1 cellular context compared by ENCODE assay signal in the genomic region with DNA sequence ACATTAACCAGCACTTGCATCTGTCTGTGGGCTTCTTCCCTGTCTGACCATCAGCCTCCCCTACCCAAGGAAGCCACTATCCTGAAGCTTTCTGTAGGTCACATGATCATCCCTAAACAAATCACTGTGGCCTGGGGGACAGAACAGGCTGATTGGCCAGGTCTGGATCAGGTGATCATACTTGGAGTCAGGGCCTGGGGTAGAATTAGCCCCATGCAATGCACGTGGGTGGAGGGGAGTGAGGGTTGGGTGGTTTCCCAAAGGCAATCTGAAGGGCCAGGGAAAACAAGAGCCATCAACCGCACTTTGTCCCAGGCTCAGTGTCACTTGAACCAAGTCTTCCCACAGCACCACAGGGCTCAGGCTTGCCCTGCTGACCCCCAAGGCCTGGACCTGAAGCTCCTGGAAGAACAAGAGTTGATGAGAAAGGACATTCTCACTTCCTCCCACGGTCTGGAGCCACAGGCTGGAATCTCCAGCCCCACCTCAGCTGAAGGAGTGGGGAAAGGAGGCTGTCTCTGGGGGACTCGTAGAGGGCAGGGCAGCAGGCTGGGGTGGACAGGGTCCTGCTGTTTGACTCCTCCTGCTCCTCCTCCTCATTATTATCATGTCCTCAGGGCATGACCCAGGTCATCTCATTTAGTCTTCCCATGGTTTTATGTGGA.
TF ChIP-seq lines count a peak whose summit lies in the region.

No MANE protein-coding gene starts in this region.

TF ChIP-seq in WTC11, 78 proteins besides CTCF, POLR2A, EP300 and RAD21 (continued from another document):
- TF ChIP-seq, protein P1, sequence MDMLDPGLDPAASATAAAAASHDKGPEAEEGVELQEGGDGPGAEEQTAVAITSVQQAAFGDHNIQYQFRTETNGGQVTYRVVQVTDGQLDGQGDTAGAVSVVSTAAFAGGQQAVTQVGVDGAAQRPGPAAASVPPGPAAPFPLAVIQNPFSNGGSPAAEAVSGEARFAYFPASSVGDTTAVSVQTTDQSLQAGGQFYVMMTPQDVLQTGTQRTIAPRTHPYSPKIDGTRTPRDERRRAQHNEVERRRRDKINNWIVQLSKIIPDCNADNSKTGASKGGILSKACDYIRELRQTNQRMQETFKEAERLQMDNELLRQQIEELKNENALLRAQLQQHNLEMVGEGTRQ (CRISPR knock-in tag; IDR thresholded peaks at IDR 0.05): peak; percentile 77
- TF ChIP-seq, protein P2, sequence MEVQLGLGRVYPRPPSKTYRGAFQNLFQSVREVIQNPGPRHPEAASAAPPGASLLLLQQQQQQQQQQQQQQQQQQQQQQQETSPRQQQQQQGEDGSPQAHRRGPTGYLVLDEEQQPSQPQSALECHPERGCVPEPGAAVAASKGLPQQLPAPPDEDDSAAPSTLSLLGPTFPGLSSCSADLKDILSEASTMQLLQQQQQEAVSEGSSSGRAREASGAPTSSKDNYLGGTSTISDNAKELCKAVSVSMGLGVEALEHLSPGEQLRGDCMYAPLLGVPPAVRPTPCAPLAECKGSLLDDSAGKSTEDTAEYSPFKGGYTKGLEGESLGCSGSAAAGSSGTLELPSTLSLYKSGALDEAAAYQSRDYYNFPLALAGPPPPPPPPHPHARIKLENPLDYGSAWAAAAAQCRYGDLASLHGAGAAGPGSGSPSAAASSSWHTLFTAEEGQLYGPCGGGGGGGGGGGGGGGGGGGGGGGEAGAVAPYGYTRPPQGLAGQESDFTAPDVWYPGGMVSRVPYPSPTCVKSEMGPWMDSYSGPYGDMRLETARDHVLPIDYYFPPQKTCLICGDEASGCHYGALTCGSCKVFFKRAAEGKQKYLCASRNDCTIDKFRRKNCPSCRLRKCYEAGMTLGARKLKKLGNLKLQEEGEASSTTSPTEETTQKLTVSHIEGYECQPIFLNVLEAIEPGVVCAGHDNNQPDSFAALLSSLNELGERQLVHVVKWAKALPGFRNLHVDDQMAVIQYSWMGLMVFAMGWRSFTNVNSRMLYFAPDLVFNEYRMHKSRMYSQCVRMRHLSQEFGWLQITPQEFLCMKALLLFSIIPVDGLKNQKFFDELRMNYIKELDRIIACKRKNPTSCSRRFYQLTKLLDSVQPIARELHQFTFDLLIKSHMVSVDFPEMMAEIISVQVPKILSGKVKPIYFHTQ (CRISPR knock-in tag; IDR thresholded peaks at IDR 0.05): no peak
- TF ChIP-seq FOXK1 (CRISPR knock-in tag; IDR thresholded peaks at IDR 0.05) (no peak), FOXJ3 (CRISPR knock-in tag; IDR thresholded peaks at IDR 0.05; ENCODE audit: borderline replicate concordance) (no peak), SOX15 (CRISPR knock-in tag; IDR thresholded peaks at IDR 0.05) (no peak), ZNF671 (CRISPR knock-in tag; IDR thresholded peaks at IDR 0.05) (no peak), NFE2L1 (CRISPR knock-in tag; IDR thresholded peaks at IDR 0.05) (no peak), MYBL2 (CRISPR knock-in tag; IDR thresholded peaks at IDR 0.05) (no peak), NFYB (CRISPR knock-in tag; conservative IDR thresholded peaks at IDR 0.05; ENCODE audit: low read depth) (peak; percentile 66), ZNF396 (CRISPR knock-in tag; IDR thresholded peaks at IDR 0.05; ENCODE audit: borderline replicate concordance) (no peak), FOXP1 (CRISPR knock-in tag; IDR thresholded peaks at IDR 0.05; ENCODE audit: borderline replicate concordance) (no peak)
- TF ChIP-seq, protein P3, sequence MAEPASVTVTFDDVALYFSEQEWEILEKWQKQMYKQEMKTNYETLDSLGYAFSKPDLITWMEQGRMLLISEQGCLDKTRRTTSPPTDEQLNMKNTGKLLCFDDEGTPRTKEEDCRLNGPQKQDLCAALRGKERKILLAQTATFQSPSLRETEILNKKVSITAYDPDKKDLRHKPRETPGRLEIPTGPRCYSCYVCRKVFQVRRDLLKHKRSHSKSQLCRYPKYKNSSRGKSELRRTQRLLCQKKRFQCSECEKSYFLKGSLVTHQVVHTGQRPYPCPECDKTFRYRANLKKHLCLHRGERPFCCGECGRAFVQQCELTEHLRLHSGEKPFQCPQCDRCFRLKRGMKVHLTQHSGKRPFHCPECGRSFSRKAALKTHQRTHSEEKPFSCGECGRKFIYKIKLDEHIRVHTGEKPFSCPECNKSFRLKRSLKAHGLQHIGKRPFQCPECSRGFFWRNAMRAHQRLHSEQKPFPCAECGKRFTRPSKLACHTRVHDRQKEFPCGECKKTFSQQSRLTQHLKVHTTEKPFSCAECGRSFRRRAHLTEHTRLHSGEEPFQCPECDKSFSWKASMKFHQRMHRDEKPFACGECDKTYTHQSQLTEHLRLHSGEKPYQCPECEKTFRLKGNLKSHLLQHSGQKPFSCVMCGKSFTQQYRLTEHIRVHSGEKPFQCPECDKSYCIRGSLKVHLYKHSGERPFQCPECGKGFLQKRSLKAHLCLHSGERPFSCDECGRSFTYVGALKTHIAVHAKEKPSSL (CRISPR knock-in tag; conservative IDR thresholded peaks at IDR 0.05): no peak
- TF ChIP-seq, protein P4, sequence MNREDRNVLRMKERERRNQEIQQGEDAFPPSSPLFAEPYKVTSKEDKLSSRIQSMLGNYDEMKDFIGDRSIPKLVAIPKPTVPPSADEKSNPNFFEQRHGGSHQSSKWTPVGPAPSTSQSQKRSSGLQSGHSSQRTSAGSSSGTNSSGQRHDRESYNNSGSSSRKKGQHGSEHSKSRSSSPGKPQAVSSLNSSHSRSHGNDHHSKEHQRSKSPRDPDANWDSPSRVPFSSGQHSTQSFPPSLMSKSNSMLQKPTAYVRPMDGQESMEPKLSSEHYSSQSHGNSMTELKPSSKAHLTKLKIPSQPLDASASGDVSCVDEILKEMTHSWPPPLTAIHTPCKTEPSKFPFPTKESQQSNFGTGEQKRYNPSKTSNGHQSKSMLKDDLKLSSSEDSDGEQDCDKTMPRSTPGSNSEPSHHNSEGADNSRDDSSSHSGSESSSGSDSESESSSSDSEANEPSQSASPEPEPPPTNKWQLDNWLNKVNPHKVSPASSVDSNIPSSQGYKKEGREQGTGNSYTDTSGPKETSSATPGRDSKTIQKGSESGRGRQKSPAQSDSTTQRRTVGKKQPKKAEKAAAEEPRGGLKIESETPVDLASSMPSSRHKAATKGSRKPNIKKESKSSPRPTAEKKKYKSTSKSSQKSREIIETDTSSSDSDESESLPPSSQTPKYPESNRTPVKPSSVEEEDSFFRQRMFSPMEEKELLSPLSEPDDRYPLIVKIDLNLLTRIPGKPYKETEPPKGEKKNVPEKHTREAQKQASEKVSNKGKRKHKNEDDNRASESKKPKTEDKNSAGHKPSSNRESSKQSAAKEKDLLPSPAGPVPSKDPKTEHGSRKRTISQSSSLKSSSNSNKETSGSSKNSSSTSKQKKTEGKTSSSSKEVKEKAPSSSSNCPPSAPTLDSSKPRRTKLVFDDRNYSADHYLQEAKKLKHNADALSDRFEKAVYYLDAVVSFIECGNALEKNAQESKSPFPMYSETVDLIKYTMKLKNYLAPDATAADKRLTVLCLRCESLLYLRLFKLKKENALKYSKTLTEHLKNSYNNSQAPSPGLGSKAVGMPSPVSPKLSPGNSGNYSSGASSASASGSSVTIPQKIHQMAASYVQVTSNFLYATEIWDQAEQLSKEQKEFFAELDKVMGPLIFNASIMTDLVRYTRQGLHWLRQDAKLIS (CRISPR knock-in tag; IDR thresholded peaks at IDR 0.05; ENCODE audit: borderline replicate concordance): no peak
- TF ChIP-seq, protein P5, sequence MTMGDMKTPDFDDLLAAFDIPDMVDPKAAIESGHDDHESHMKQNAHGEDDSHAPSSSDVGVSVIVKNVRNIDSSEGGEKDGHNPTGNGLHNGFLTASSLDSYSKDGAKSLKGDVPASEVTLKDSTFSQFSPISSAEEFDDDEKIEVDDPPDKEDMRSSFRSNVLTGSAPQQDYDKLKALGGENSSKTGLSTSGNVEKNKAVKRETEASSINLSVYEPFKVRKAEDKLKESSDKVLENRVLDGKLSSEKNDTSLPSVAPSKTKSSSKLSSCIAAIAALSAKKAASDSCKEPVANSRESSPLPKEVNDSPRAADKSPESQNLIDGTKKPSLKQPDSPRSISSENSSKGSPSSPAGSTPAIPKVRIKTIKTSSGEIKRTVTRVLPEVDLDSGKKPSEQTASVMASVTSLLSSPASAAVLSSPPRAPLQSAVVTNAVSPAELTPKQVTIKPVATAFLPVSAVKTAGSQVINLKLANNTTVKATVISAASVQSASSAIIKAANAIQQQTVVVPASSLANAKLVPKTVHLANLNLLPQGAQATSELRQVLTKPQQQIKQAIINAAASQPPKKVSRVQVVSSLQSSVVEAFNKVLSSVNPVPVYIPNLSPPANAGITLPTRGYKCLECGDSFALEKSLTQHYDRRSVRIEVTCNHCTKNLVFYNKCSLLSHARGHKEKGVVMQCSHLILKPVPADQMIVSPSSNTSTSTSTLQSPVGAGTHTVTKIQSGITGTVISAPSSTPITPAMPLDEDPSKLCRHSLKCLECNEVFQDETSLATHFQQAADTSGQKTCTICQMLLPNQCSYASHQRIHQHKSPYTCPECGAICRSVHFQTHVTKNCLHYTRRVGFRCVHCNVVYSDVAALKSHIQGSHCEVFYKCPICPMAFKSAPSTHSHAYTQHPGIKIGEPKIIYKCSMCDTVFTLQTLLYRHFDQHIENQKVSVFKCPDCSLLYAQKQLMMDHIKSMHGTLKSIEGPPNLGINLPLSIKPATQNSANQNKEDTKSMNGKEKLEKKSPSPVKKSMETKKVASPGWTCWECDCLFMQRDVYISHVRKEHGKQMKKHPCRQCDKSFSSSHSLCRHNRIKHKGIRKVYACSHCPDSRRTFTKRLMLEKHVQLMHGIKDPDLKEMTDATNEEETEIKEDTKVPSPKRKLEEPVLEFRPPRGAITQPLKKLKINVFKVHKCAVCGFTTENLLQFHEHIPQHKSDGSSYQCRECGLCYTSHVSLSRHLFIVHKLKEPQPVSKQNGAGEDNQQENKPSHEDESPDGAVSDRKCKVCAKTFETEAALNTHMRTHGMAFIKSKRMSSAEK (CRISPR knock-in tag; IDR thresholded peaks at IDR 0.05; ENCODE audit: borderline replicate concordance): no peak
- TF ChIP-seq, protein P6, sequence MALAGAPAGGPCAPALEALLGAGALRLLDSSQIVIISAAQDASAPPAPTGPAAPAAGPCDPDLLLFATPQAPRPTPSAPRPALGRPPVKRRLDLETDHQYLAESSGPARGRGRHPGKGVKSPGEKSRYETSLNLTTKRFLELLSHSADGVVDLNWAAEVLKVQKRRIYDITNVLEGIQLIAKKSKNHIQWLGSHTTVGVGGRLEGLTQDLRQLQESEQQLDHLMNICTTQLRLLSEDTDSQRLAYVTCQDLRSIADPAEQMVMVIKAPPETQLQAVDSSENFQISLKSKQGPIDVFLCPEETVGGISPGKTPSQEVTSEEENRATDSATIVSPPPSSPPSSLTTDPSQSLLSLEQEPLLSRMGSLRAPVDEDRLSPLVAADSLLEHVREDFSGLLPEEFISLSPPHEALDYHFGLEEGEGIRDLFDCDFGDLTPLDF (CRISPR knock-in tag; IDR thresholded peaks at IDR 0.05): no peak
- TF ChIP-seq, protein P7, sequence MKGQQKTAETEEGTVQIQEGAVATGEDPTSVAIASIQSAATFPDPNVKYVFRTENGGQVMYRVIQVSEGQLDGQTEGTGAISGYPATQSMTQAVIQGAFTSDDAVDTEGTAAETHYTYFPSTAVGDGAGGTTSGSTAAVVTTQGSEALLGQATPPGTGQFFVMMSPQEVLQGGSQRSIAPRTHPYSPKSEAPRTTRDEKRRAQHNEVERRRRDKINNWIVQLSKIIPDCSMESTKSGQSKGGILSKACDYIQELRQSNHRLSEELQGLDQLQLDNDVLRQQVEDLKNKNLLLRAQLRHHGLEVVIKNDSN (CRISPR knock-in tag; IDR thresholded peaks at IDR 0.05): peak; percentile 41; the same call in 1 of the 2 replicates
- TF ChIP-seq, protein P8, sequence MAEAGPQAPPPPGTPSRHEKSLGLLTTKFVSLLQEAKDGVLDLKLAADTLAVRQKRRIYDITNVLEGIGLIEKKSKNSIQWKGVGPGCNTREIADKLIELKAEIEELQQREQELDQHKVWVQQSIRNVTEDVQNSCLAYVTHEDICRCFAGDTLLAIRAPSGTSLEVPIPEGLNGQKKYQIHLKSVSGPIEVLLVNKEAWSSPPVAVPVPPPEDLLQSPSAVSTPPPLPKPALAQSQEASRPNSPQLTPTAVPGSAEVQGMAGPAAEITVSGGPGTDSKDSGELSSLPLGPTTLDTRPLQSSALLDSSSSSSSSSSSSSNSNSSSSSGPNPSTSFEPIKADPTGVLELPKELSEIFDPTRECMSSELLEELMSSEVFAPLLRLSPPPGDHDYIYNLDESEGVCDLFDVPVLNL (CRISPR knock-in tag; IDR thresholded peaks at IDR 0.05; ENCODE audit: borderline replicate concordance, low read depth): no peak
- TF ChIP-seq, protein P9, sequence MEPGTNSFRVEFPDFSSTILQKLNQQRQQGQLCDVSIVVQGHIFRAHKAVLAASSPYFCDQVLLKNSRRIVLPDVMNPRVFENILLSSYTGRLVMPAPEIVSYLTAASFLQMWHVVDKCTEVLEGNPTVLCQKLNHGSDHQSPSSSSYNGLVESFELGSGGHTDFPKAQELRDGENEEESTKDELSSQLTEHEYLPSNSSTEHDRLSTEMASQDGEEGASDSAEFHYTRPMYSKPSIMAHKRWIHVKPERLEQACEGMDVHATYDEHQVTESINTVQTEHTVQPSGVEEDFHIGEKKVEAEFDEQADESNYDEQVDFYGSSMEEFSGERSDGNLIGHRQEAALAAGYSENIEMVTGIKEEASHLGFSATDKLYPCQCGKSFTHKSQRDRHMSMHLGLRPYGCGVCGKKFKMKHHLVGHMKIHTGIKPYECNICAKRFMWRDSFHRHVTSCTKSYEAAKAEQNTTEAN (CRISPR knock-in tag; IDR thresholded peaks at IDR 0.05): no peak
